9 cellular contexts compared by ENCODE assay signal in genomic region chr7:150450491-150450992, GRCh38. TPM values are rescaled to one million over a fixed set of nuclear protein-coding genes. Genes with fewer than 3 reads are reported as not detected.
DNase-seq lines count a peak whose midpoint lies in the region; ATAC-seq and TF ChIP-seq lines count a peak whose summit lies in the region.
"Had no signal": no experiment of that assay in that cellular context is flagged by ENCODE, and none has a peak within 500 bp of the region (broad histone marks: within the 10 kb centered on the region; RNA-seq: fewer than 3 reads in every experiment).

GIMAP8 (plus strand) TSS chr7:150450630; CDS start chr7:150466699, 16,069 bp downstream.

- no peak within 1 kb of the TSS for H2BK120ac ChIP-seq in neuronal stem cell (ENCODE audit: low read depth, low read length)

- peaks cover 63% of the 10 kb centered on the region for H3K4me1 Mint-ChIP-seq in T-helper 1 cell treated with Interleukin-12 subunit alpha and Interleukin-12 subunit beta and Interleukin-4 antibody, amounts not matched to agents 30 μg/mL and 1 μg/mL, for 36 hours (ENCODE audit: low read depth)

- no peak within 1 kb of the TSS for H3K4ac ChIP-seq in neuronal stem cell (ENCODE audit: low read length)

- no peak within 1 kb of the TSS for H4K8ac ChIP-seq in neuronal stem cell (ENCODE audit: low read depth, low read length)

- H3K9me3 ChIP-seq in neuronal stem cell (replicated peaks in 1 of 2; ENCODE audit: control insufficient read depth in 2 of 2, insufficient read depth in 1 of 2, low read depth in 1 of 2, low read length in 2 of 2) (no peaks in the 10 kb centered on the region), aorta (ENCODE audit: control insufficient read depth, low read length) (no peaks in the 10 kb centered on the region)

- peak within 1 kb of the TSS; percentile 56 for H2AK5ac ChIP-seq in neuronal stem cell (ENCODE audit: low read depth, low read length)

- H3K18ac ChIP-seq in neuronal stem cell (ENCODE audit: low read length), result peak within 1 kb of the TSS; percentile 77

- peak within 1 kb of the TSS; percentile 99 for H3K4me3 Mint-ChIP-seq in T-helper 1 cell treated with Interleukin-12 subunit alpha and Interleukin-12 subunit beta and Interleukin-4 antibody, amounts not matched to agents 30 μg/mL and 1 μg/mL, for 36 hours

- CTCF ChIA-PET in HEK293T (lab: Yijun Ruan, JAX), result no interaction called here

- H3K27me3 ChIP-seq in neuronal stem cell (ENCODE audit: control insufficient read depth in 3 of 3, insufficient read depth in 3 of 3, low read depth in 1 of 3, low read length in 3 of 3) (peaks cover 0 to 49% (median 0%) of the 10 kb centered on the region in 3 experiments), aorta (ENCODE audit: control insufficient read depth in 1 of 2, insufficient read depth in 2 of 2, low read length in 1 of 2) (no peaks in the 10 kb centered on the region)

- H4K91ac ChIP-seq in neuronal stem cell (ENCODE audit: low read depth, low read length, poor library complexity), result no peak within 1 kb of the TSS

- peaks cover 12% of the 10 kb centered on the region for H3K9me3 Mint-ChIP-seq in T-helper 1 cell treated with Interleukin-12 subunit alpha and Interleukin-12 subunit beta and Interleukin-4 antibody, amounts not matched to agents 30 μg/mL and 1 μg/mL, for 36 hours

- H3K79me1 ChIP-seq in neuronal stem cell (ENCODE audit: low read depth, low read length), result no peaks in the 10 kb centered on the region

- peak within 1 kb of the TSS; percentile 65 for H3K14ac ChIP-seq in neuronal stem cell (ENCODE audit: low read length)

- ATAC-seq in GM21447 (IDR thresholded peaks at IDR 0.05; ENCODE audit: unreplicated experiment), result peak; percentile 34
- peak; percentile 63 for ATAC-seq in aorta (ENCODE audit: low FRiP score)

- POLR2A ChIA-PET in HEK293T (lab: Yijun Ruan, JAX), result no interaction called here

- no CpG with 5 or more reads among the region's 22 CpGs for WGBS in neuronal stem cell (ENCODE audit: extremely low coverage in 2 of 2, insufficient read length in 2 of 2, insufficient replicate concordance in 1 of 2), 2 donors
- 31 to 35% methylated on average over 22 of the region's 22 CpGs for WGBS in aorta, 2 donors

- H2BK5ac ChIP-seq in neuronal stem cell (ENCODE audit: low read length), result no peak within 1 kb of the TSS

- H3K36me3 ChIP-seq in neuronal stem cell (replicated peaks in 1 of 2; ENCODE audit: control insufficient read depth in 2 of 2, insufficient read depth in 2 of 2, low read length in 2 of 2) (no peaks in the 10 kb centered on the region), aorta (ENCODE audit: control insufficient read depth in 1 of 2, insufficient read depth in 2 of 2, low read length in 1 of 2) (no peaks in the 10 kb centered on the region)

- peak within 1 kb of the TSS; percentile 32 for H2AFZ ChIP-seq in neuronal stem cell (ENCODE audit: low read length)

- no peak within 1 kb of the TSS for H3K4me2 ChIP-seq in neuronal stem cell (ENCODE audit: insufficient read depth, low read length, poor library complexity, severe bottlenecking)

- H3K27ac ChIP-seq in cingulate gyrus (ENCODE audit: low read depth, low read length) (peak within 1 kb of the TSS; percentile 55), neuronal stem cell (replicated peaks; ENCODE audit: low read length) (no peak within 1 kb of the TSS), aorta (ENCODE audit: low read depth in 1 of 2, low read length in 2 of 2) (no peak within 1 kb of the TSS)

- no peaks in the 10 kb centered on the region for H3K27me3 Mint-ChIP-seq in T-helper 1 cell treated with Interleukin-12 subunit alpha and Interleukin-12 subunit beta and Interleukin-4 antibody, amounts not matched to agents 30 μg/mL and 1 μg/mL, for 36 hours (ENCODE audit: low read depth)

- intact Hi-C loops in aorta (cut with DNase I), result no loop called here

- DNase-seq in neuronal stem cell (ENCODE audit: low spot score) (no peak), aorta (peak; percentile 80 to 83), HuH-7.5 (ENCODE audit: low spot score) (no peak), HEK293T (ENCODE audit: extremely low spot score) (no peak), GM03348 (ENCODE audit: low spot score) (no peak)

- no peak within 1 kb of the TSS for H2BK15ac ChIP-seq in neuronal stem cell (ENCODE audit: low read length)

- no peak within 1 kb of the TSS for H3K9ac ChIP-seq in neuronal stem cell (ENCODE audit: low read depth, low read length, poor library complexity)

- peak within 1 kb of the TSS; percentile 88 for H3K27ac Mint-ChIP-seq in T-helper 1 cell treated with Interleukin-12 subunit alpha and Interleukin-12 subunit beta and Interleukin-4 antibody, amounts not matched to agents 30 μg/mL and 1 μg/mL, for 36 hours

- no peak within 1 kb of the TSS for H3K4me3 ChIP-seq in neuronal stem cell (ENCODE audit: low read length in 2 of 2)
- H3K4me3 ChIP-seq in aorta (ENCODE audit: low read length in 2 of 2), result no peak within 1 kb of the TSS

- peak within 1 kb of the TSS; percentile 97 for H2BK12ac ChIP-seq in neuronal stem cell (ENCODE audit: low read length)

- peaks cover 0 to 4% of the 10 kb centered on the region in 2 donors for H3K4me1 ChIP-seq in neuronal stem cell (ENCODE audit: control insufficient read depth in 2 of 2, insufficient read depth in 1 of 2, low read depth in 1 of 2, low read length in 2 of 2)
- no peaks in the 10 kb centered on the region for H3K4me1 ChIP-seq in aorta (ENCODE audit: control insufficient read depth in 1 of 2, insufficient read depth in 2 of 2, low read length in 2 of 2)

- peak within 1 kb of the TSS; percentile 68 for H3K23ac ChIP-seq in neuronal stem cell (ENCODE audit: low read depth, low read length, poor library complexity)

- peaks cover 40% of the 10 kb centered on the region for H3K36me3 Mint-ChIP-seq in T-helper 1 cell treated with Interleukin-12 subunit alpha and Interleukin-12 subunit beta and Interleukin-4 antibody, amounts not matched to agents 30 μg/mL and 1 μg/mL, for 36 hours (ENCODE audit: low read depth)

TF ChIP-seq in HEK293T, 16 proteins besides CTCF, POLR2A, EP300 and RAD21:
- no peak for TF ChIP-seq SUZ12 (IDR thresholded peaks at IDR 0.05)
- no peak for TF ChIP-seq NFRKB (IDR thresholded peaks at IDR 0.05)
- no peak for TF ChIP-seq SP1 (IDR thresholded peaks at IDR 0.05)
- no peak for TF ChIP-seq ZNF384 (IDR thresholded peaks at IDR 0.05)
- no peak for TF ChIP-seq FOXM1 (IDR thresholded peaks at IDR 0.05; ENCODE audit: borderline replicate concordance)
- no peak for TF ChIP-seq ARNT (IDR thresholded peaks at IDR 0.05)
- no peak for TF ChIP-seq HDGF (IDR thresholded peaks at IDR 0.05; ENCODE audit: borderline replicate concordance)
- TF ChIP-seq PKNOX1 (IDR thresholded peaks at IDR 0.05), result no peak
- no peak for TF ChIP-seq LEF1 (IDR thresholded peaks at IDR 0.05; ENCODE audit: borderline replicate concordance)
- TF ChIP-seq L3MBTL2 (conservative IDR thresholded peaks at IDR 0.05), result no peak
- TF ChIP-seq CTBP1 (IDR thresholded peaks at IDR 0.05; ENCODE audit: borderline replicate concordance), result no peak
- TF ChIP-seq FOXK2 (IDR thresholded peaks at IDR 0.05), result no peak
- TF ChIP-seq FOXA1 (IDR thresholded peaks at IDR 0.05), result no peak
- TF ChIP-seq BHLHE40 (IDR thresholded peaks at IDR 0.05; ENCODE audit: borderline replicate concordance), result no peak
- TF ChIP-seq ELF4 (IDR thresholded peaks at IDR 0.05), result no peak
- TF ChIP-seq TARDBP (IDR thresholded peaks at IDR 0.05), result no peak

RNA-seq across cellular contexts. Expression of gene GIMAP8, which starts in this region (rescaled TPM):
- not detected for polyA plus RNA-seq in neuronal stem cell (2013, experiment 1 of 2)
- not detected for polyA plus RNA-seq in neuronal stem cell (2013, experiment 2 of 2)
- total RNA-seq in aorta, result 10 to 100 TPM; 20.0 to 41.4 TPM
- 1 to 10 TPM; 1.6 to 6.6 TPM for polyA plus RNA-seq in aorta
- total RNA-seq: M059J had no signal

Comparison
In these comparisons a context has a peak if more than half of its experiments do, and no peak if none do; other contexts are left out.
1. DNase-seq: peak in aorta (2 of 2); none in neuronal stem cell (single experiment), HuH-7.5 (single experiment), HEK293T (single experiment) and GM03348 (single experiment).